7 cellular contexts compared by ENCODE assay signal in the genomic region with DNA sequence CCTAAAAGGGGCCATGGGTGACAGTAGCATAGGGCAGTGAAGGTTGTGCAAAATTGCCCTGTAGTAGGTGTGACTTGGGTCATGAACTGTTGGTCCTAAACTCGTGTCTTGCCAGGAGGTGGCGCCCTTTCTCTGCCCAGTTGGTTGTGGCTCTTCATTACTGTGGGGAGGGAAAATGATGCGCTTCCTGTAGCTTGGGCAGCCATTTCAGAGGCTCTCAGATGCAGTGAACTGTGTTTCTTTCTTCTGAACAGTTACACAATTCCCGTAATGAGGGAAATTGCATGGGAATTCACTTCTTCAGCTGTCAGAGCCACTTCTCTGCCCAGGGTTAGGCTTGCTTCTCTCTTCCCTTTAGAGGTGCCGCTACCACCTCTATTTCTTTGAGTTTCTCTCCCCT.
A peak's percentile ranks its signal among the peaks of the same experiment; 100 is the strongest.
DNase-seq lines count a peak whose midpoint lies in the region; ATAC-seq and TF ChIP-seq lines count a peak whose summit lies in the region.

No MANE protein-coding gene starts in this region.

- H3K9me3 Mint-ChIP-seq in activated naive CD8-positive, alpha-beta T cell treated with anti-CD3 and anti-CD28 coated beads for 36 hours = no peaks in the 10 kb centered on the region

- H3K4me3 Mint-ChIP-seq in activated naive CD8-positive, alpha-beta T cell treated with anti-CD3 and anti-CD28 coated beads for 36 hours = no peak overlapping the region

- in situ Hi-C loops in G401 (cut with HindIII; ENCODE audit: low sequenced_read_pairs) = no loop called here

- TF ChIP-seq CTCF in HL-60 (IDR thresholded peaks at IDR 0.05; ENCODE audit: insufficient read depth, low read length) = peak; percentile 9

- DNase-seq in G401 (ENCODE audit: low spot score) (peak; percentile 19), HL-60 (ENCODE audit: low read depth in 1 of 2, low spot score in 1 of 2) (peak; percentile 43 to 55), NCI-H748 treated with DMSO at 0.1 percent for 48 hours (lab: John Stamatoyannopoulos, UW) (peak; percentile 61), iris pigment epithelial cell (ENCODE audit: low read depth) (peak; percentile 51)
- peak; percentile 57 for DNase-seq in activated naive CD8-positive, alpha-beta T cell treated with anti-CD3 and anti-CD28 coated beads for 36 hours
- peak; percentile 26 to 36 for DNase-seq in stimulated activated CD8-positive, alpha-beta memory T cell treated with anti-CD3 and anti-CD28 coated beads, Interleukin-15, amount 100 ng/mL, for 48 hours (ENCODE audit: low read depth in 2 of 2)

- no peak overlapping the region for H3K4me3 ChIP-seq in HL-60 (replicated peaks; ENCODE audit: insufficient read depth, low read length)

- H3K27me3 ChIP-seq in HL-60 (ENCODE audit: insufficient read depth, poor library complexity, severe bottlenecking) = no peaks in the 10 kb centered on the region

- H3K27me3 Mint-ChIP-seq in activated naive CD8-positive, alpha-beta T cell treated with anti-CD3 and anti-CD28 coated beads for 36 hours = peaks cover 17% of the 10 kb centered on the region

- H3K27ac ChIP-seq in HL-60 (replicated peaks) = no peak overlapping the region

- no peaks in the 10 kb centered on the region for H3K4me1 Mint-ChIP-seq in activated naive CD8-positive, alpha-beta T cell treated with anti-CD3 and anti-CD28 coated beads for 36 hours

- no peaks in the 10 kb centered on the region for H3K36me3 Mint-ChIP-seq in activated naive CD8-positive, alpha-beta T cell treated with anti-CD3 and anti-CD28 coated beads for 36 hours

- H3K27ac Mint-ChIP-seq in activated naive CD8-positive, alpha-beta T cell treated with anti-CD3 and anti-CD28 coated beads for 36 hours = no peak overlapping the region

- ATAC-seq in GM19463 (IDR thresholded peaks at IDR 0.05; ENCODE audit: unreplicated experiment) = peak; percentile 94
